1 cellular context compared by ENCODE assay signal in genomic region chr17:75978938-75979704, GRCh38.
TF ChIP-seq lines count a peak whose summit lies in the region.

Gene ACOX1 (minus strand): TSS chr17:75979166. CDS start chr17:75979073, 93 bp downstream.
Gene TEN1 (plus strand): TSS chr17:75979240. CDS start chr17:75986193, 6,953 bp downstream.

TF ChIP-seq in HepG2, 621 proteins besides CTCF, POLR2A, EP300 and RAD21 (continued from another document and continues in another):
- peak; percentile 97 for TF ChIP-seq USF2 (IDR thresholded peaks at IDR 0.05; ENCODE audit: low read depth, low read length)
- peak; percentile 99; the same call in 1 of the 2 replicates for TF ChIP-seq USF2 (CRISPR knock-in tag; IDR thresholded peaks at IDR 0.05; ENCODE audit: borderline replicate concordance)
- TF ChIP-seq THYN1 (CRISPR knock-in tag; IDR thresholded peaks at IDR 0.05; ENCODE audit: borderline replicate concordance, low read depth), result no peak
- peak; percentile 92 for TF ChIP-seq ETV5 (CRISPR knock-in tag; IDR thresholded peaks at IDR 0.05; ENCODE audit: borderline replicate concordance)
- TF ChIP-seq ZNF589 (CRISPR knock-in tag; conservative IDR thresholded peaks at IDR 0.05), result peak; percentile 94
- TF ChIP-seq DZIP1 (CRISPR knock-in tag; IDR thresholded peaks at IDR 0.05), result peak; percentile 23; the same call in 1 of the 2 replicates
- TF ChIP-seq ZNF510 (CRISPR knock-in tag; IDR thresholded peaks at IDR 0.05; ENCODE audit: low read depth), result peak; percentile 90
- peak; percentile 47 for TF ChIP-seq MLXIP (CRISPR knock-in tag; IDR thresholded peaks at IDR 0.05; ENCODE audit: borderline replicate concordance)
- 0 out of 2 replicates have a peak, but pooled peaks have one; percentile 76 for TF ChIP-seq PCBP1 (IDR thresholded peaks at IDR 0.05; ENCODE audit: borderline replicate concordance, low read depth, low read length)
- TF ChIP-seq ZNF337 (CRISPR knock-in tag; IDR thresholded peaks at IDR 0.05; ENCODE audit: borderline replicate concordance, low read depth), result peak; percentile 80
- TF ChIP-seq CEBPB (IDR thresholded peaks at IDR 0.05; ENCODE audit: borderline replicate concordance, low read depth, low read length), result no peak
- TF ChIP-seq SNAPC2 (CRISPR knock-in tag; IDR thresholded peaks at IDR 0.05), result no peak; the same call in 1 of the 2 replicates
- no peak for TF ChIP-seq CHD2 (IDR thresholded peaks at IDR 0.05; ENCODE audit: low read depth, low read length)
- TF ChIP-seq GATA4 (IDR thresholded peaks at IDR 0.05; ENCODE audit: borderline replicate concordance, low read depth), result peak; percentile 55
- no peak; the same call in 1 of the 2 replicates for TF ChIP-seq ZNF33B (CRISPR knock-in tag; IDR thresholded peaks at IDR 0.05)
- TF ChIP-seq HDAC1 (CRISPR knock-in tag; IDR thresholded peaks at IDR 0.05), result peak; percentile 98
- peak; percentile 77 for TF ChIP-seq HNF1B (CRISPR knock-in tag; IDR thresholded peaks at IDR 0.05)
- TF ChIP-seq ZNF644 (CRISPR knock-in tag; IDR thresholded peaks at IDR 0.05; ENCODE audit: low read depth), result no peak
- TF ChIP-seq ZNF251 (CRISPR knock-in tag; IDR thresholded peaks at IDR 0.05), result no peak
- TF ChIP-seq ZBTB49 (CRISPR knock-in tag; IDR thresholded peaks at IDR 0.05; ENCODE audit: borderline replicate concordance), result no peak
- TF ChIP-seq ZNF574 (CRISPR knock-in tag; IDR thresholded peaks at IDR 0.05), result peak; percentile 78
- peak; percentile 81; the same call in 1 of the 2 replicates for TF ChIP-seq ZNF362 (CRISPR knock-in tag; IDR thresholded peaks at IDR 0.05; ENCODE audit: borderline replicate concordance)
- TF ChIP-seq ZNF354B (CRISPR knock-in tag; IDR thresholded peaks at IDR 0.05), result peak; percentile 6
- peak; percentile 76 for TF ChIP-seq HIC2 (CRISPR knock-in tag; IDR thresholded peaks at IDR 0.05; ENCODE audit: low read depth)
- TF ChIP-seq KMT2A (CRISPR knock-in tag; IDR thresholded peaks at IDR 0.05), result peak; percentile 76; the same call in 1 of the 2 replicates
- peak; percentile 52; the same call in 1 of the 2 replicates for TF ChIP-seq TMF1 (CRISPR knock-in tag; IDR thresholded peaks at IDR 0.05; ENCODE audit: low read depth)
- peak; percentile 76; the same call in 1 of the 2 replicates for TF ChIP-seq XBP1 (CRISPR knock-in tag; IDR thresholded peaks at IDR 0.05)
- TF ChIP-seq MAF1 (CRISPR knock-in tag; IDR thresholded peaks at IDR 0.05; ENCODE audit: borderline replicate concordance), result 0 out of 2 replicates have a peak, but pooled peaks have one; percentile 13
- TF ChIP-seq MED8 (CRISPR knock-in tag; IDR thresholded peaks at IDR 0.05; ENCODE audit: insufficient replicate concordance), result peak; percentile 55
- TF ChIP-seq HOMEZ (CRISPR knock-in tag; IDR thresholded peaks at IDR 0.05; ENCODE audit: low read depth), result peak; percentile 72
- no peak for TF ChIP-seq RFX1 (IDR thresholded peaks at IDR 0.05)
- peak; percentile 80 for TF ChIP-seq AGO1 (IDR thresholded peaks at IDR 0.05; ENCODE audit: low read depth, low read length, poor library complexity, severe bottlenecking)
- TF ChIP-seq ZNF414 (CRISPR knock-in tag; IDR thresholded peaks at IDR 0.05), result peak; percentile 82; the same call in 1 of the 2 replicates
- TF ChIP-seq TFAP4 (IDR thresholded peaks at IDR 0.05; ENCODE audit: borderline replicate concordance, low read depth), result peak; percentile 79
